In the genomic region with DNA sequence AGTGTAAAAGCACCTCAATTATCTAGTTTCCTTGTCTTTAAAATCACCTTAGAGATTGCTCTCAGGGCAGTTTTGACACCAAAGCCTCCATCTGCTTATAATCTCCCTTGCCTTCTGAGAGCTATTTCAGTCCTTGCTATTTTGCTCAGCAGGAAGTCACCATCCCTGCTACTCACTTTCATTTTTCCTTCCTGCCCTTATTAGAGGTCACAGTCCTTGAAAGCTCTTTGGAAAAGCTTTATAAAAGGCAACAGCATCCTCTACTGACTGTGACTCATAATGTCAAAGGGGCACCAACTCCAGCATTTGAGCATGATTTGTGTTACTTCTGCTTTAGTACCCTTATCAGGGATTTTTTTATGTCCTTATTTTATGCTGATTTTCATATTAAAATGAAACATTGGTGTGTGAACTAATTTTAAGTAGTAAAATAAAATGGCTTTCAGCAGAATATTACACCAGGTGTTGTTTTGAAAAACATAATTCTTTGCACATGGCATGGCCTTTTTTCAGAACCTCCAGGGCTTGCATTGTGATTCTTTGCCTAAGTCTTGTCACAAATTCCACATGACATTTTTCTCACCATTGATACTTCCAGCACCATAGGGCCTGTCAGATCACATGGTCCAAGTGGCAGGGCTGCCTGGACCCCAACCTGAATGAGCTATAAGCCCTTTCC, we compare ENCODE assay signal across 9 cellular contexts.
A peak's percentile ranks its signal among the peaks of the same experiment; 100 is the strongest.
DNase-seq lines count a peak whose midpoint lies in the region; ATAC-seq and TF ChIP-seq lines count a peak whose summit lies in the region.
"Had no signal": no experiment of that assay in that cellular context is flagged by ENCODE, and none has a peak within 500 bp of the region (broad histone marks: within the 10 kb centered on the region; RNA-seq: fewer than 3 reads in every experiment).

No MANE protein-coding gene starts in this region.

- intact Hi-C loops in dorsolateral prefrontal cortex (cut with DNase I), result no loop called here

- peaks cover 11% of the 10 kb centered on the region for H3K9me3 Mint-ChIP-seq in nephron progenitor cell
- peaks cover 2 to 9% (median 3%) of the 10 kb centered on the region in 3 donors for H3K9me3 Mint-ChIP-seq in T-cell

- POLR2A ChIA-PET in T-cell (lab: Charles Lee), result no interaction called here

- TF ChIP-seq CTCF in dorsolateral prefrontal cortex (IDR thresholded peaks at IDR 0.05 in 54 of 56, conservative IDR thresholded peaks at IDR 0.05 in 2 of 56; ENCODE audit: low read depth in 1 of 56, partially characterized antibody in 56 of 56) (peak in 37 of 56 donors; percentile 10 to 64 (median 32)), nephron progenitor cell (IDR thresholded peaks at IDR 0.05) (peak; percentile 68)

- H3K27me3 Mint-ChIP-seq in nephron progenitor cell (ENCODE audit: low read depth, poor library complexity) (no peaks in the 10 kb centered on the region), T-cell (peaks cover 0 to 4% of the 10 kb centered on the region in 2 donors)

- H3K27ac Mint-ChIP-seq in nephron progenitor cell (no peak overlapping the region), T-cell (no peak overlapping the region)
- H3K27ac Mint-ChIP-seq: memory B cell had no signal

- H3K36me3 Mint-ChIP-seq in nephron progenitor cell (ENCODE audit: low read depth) (peaks cover 10% of the 10 kb centered on the region), T-cell (no peaks in the 10 kb centered on the region)
- H3K36me3 Mint-ChIP-seq: memory B cell had no signal

- peak; percentile 58 for ATAC-seq in GM19351 (IDR thresholded peaks at IDR 0.05; ENCODE audit: unreplicated experiment)
- ATAC-seq in HG03159 (IDR thresholded peaks at IDR 0.05; ENCODE audit: unreplicated experiment), result peak; percentile 36
- no peak for ATAC-seq in T-cell (replicated peaks in 1 of 4)

- H3K4me1 Mint-ChIP-seq in nephron progenitor cell (peaks cover 24% of the 10 kb centered on the region), T-cell (no peaks in the 10 kb centered on the region)

- CTCF ChIA-PET in T-cell (lab: Charles Lee), result no interaction called here

- no peak overlapping the region for H3K27ac ChIP-seq in dorsolateral prefrontal cortex

- DNase-seq in AML-193 (lab: John Stamatoyannopoulos, UW) (peak; percentile 42 to 43), NCI-H748 treated with DMSO at 0.1 percent for 48 hours (lab: John Stamatoyannopoulos, UW) (peak; percentile 59), dorsolateral prefrontal cortex (peak in 1 of 10 donors; percentile 4), nephron progenitor cell (peak; percentile 10), NCI-H2029 (lab: John Stamatoyannopoulos, UW) (no peak), T-cell (no peak)

- no peak overlapping the region for H3K4me3 ChIP-seq in dorsolateral prefrontal cortex

- H3K4me3 Mint-ChIP-seq in nephron progenitor cell (no peak overlapping the region), T-cell (no peak overlapping the region)
- H3K4me3 Mint-ChIP-seq: memory B cell had no signal

- H3K27me3 ChIP-seq in dorsolateral prefrontal cortex, result peaks cover 0 to 9% (median 0%) of the 10 kb centered on the region in 45 donors

Comparison
In these comparisons a context has a peak if more than half of its experiments do, and no peak if none do; other contexts are left out.
1. DNase-seq: peak in AML-193 (2 of 2), NCI-H748 treated with DMSO at 0.1 percent for 48 hours (single experiment) and nephron progenitor cell (single experiment); none in NCI-H2029 (single experiment) and T-cell (0 of 34).
2. ATAC-seq: peak in GM19351 (single experiment) and HG03159 (single experiment); none in T-cell (0 of 4).